ENCODE assay signal across 8 cellular contexts in genomic region chr12:71947645-71948105, GRCh38. TPM values are rescaled to one million over a fixed set of nuclear protein-coding genes. Genes with fewer than 3 reads are reported as not detected.
A peak's percentile ranks its signal among the peaks of the same experiment; 100 is the strongest.
DNase-seq lines count a peak whose midpoint lies in the region; ATAC-seq and TF ChIP-seq lines count a peak whose summit lies in the region.
"Had no signal": no experiment of that assay in that cellular context is flagged by ENCODE, and none has a peak within 500 bp of the region (broad histone marks: within the 10 kb centered on the region; RNA-seq: fewer than 3 reads in every experiment).

No MANE protein-coding gene starts in this region.

- no peaks in the 10 kb centered on the region for H3K36me3 ChIP-seq in upper lobe of right lung

- intact Hi-C loops in upper lobe of right lung (cut with DNase I): no loop called here
- intact Hi-C loops in CD4-positive, alpha-beta T cell (cut with DNase I, micrococcal nuclease): no loop called here

- H3K27me3 Mint-ChIP-seq in glutamatergic neuron (ENCODE audit: unreplicated experiment): no peaks in the 10 kb centered on the region
- H3K27me3 Mint-ChIP-seq in CD4-positive, alpha-beta T cell: peaks cover 62% of the 10 kb centered on the region

- H3K27me3 ChIP-seq in upper lobe of right lung: peaks cover 13% of the 10 kb centered on the region
- peaks cover 31% of the 10 kb centered on the region for H3K27me3 ChIP-seq in CD4-positive, alpha-beta T cell (ENCODE audit: control insufficient read depth, insufficient read depth, low read length)

- no peak for TF ChIP-seq CTCF in glutamatergic neuron (IDR thresholded peaks at IDR 0.05; ENCODE audit: partially characterized antibody, unreplicated experiment)
- no peak for TF ChIP-seq CTCF in upper lobe of right lung (IDR thresholded peaks at IDR 0.05)
- no peak for TF ChIP-seq CTCF in CD4-positive, alpha-beta T cell (IDR thresholded peaks at IDR 0.05)
- TF ChIP-seq CTCF in GM20000 (IDR thresholded peaks at IDR 0.05; ENCODE audit: extremely low read depth, missing control alignments): no peak

- no peaks in the 10 kb centered on the region for H3K9me3 ChIP-seq in upper lobe of right lung
- H3K9me3 ChIP-seq in CD4-positive, alpha-beta T cell (ENCODE audit: control insufficient read depth, low read length): no peaks in the 10 kb centered on the region
- H3K9me3 ChIP-seq: SK-N-SH had no signal

- CTCF ChIA-PET in CD4-positive, alpha-beta T cell (lab: Charles Lee): no interaction called here

- POLR2A ChIA-PET in CD4-positive, alpha-beta T cell (lab: Charles Lee): no interaction called here

- no peaks in the 10 kb centered on the region for H3K4me1 ChIP-seq in upper lobe of right lung

- peak overlapping the region; percentile 44 for H3K4me3 Mint-ChIP-seq in glutamatergic neuron (ENCODE audit: unreplicated experiment)
- no peak overlapping the region for H3K4me3 Mint-ChIP-seq in CD4-positive, alpha-beta T cell

- H3K27ac ChIP-seq in upper lobe of right lung: no peak overlapping the region
- no peak overlapping the region for H3K27ac ChIP-seq in CD4-positive, alpha-beta T cell (ENCODE audit: low read depth, low read length)

- peaks cover 47% of the 10 kb centered on the region for H3K4me1 Mint-ChIP-seq in glutamatergic neuron (ENCODE audit: low read depth, unreplicated experiment)
- no peaks in the 10 kb centered on the region for H3K4me1 Mint-ChIP-seq in CD4-positive, alpha-beta T cell (ENCODE audit: low read depth)

- no peak overlapping the region for H3K4me3 ChIP-seq in upper lobe of right lung

- DNase-seq in MV-4-11 (lab: John Stamatoyannopoulos, UW) (peak; percentile 6), RKO (ENCODE audit: low spot score) (peak; percentile 68), glutamatergic neuron (peak; percentile 33), upper lobe of right lung (no peak), GM20000 (ENCODE audit: low spot score) (no peak)
- no peak for DNase-seq in CD4-positive, alpha-beta T cell
- DNase-seq: SK-N-SH had no signal

- ATAC-seq in upper lobe of right lung (peak; percentile 89), HG02763 (IDR thresholded peaks at IDR 0.05; ENCODE audit: unreplicated experiment) (no peak)
- no peak for ATAC-seq in CD4-positive, alpha-beta T cell (ENCODE audit: poor library complexity)

- peak overlapping the region; percentile 75 for H3K27ac Mint-ChIP-seq in glutamatergic neuron (ENCODE audit: unreplicated experiment)
- H3K27ac Mint-ChIP-seq in CD4-positive, alpha-beta T cell: no peak overlapping the region

- no peaks in the 10 kb centered on the region for H3K36me3 Mint-ChIP-seq in glutamatergic neuron (ENCODE audit: unreplicated experiment)
- H3K36me3 Mint-ChIP-seq in CD4-positive, alpha-beta T cell (ENCODE audit: low read depth): no peaks in the 10 kb centered on the region

- no peaks in the 10 kb centered on the region for H3K9me3 Mint-ChIP-seq in glutamatergic neuron (ENCODE audit: unreplicated experiment)
- H3K9me3 Mint-ChIP-seq in CD4-positive, alpha-beta T cell: no peaks in the 10 kb centered on the region

RNA-seq across cellular contexts. Expression of gene TPH2, which starts 9.0 kb away (rescaled TPM):
- 0.34 TPM for total RNA-seq in glutamatergic neuron (ENCODE audit: unreplicated experiment)
- total RNA-seq in upper lobe of right lung: not detected
- total RNA-seq in CD4-positive, alpha-beta T cell: not detected

Comparison
In these comparisons a context has a peak if more than half of its experiments do, and no peak if none do; other contexts are left out.
1. DNase-seq: peak in MV-4-11 (single experiment), RKO (single experiment) and glutamatergic neuron (single experiment); none in upper lobe of right lung (single experiment), CD4-positive, alpha-beta T cell (0 of 10) and GM20000 (single experiment).